In genomic region chr21:42654913-42655796, GRCh38 we compare ENCODE assay signal across 9 cellular contexts. TPM values are rescaled to one million over a fixed set of nuclear protein-coding genes. Genes with fewer than 3 reads are reported as not detected.
DNase-seq lines count a peak whose midpoint lies in the region; ATAC-seq and TF ChIP-seq lines count a peak whose summit lies in the region.
"Had no signal": no experiment of that assay in that cellular context is flagged by ENCODE, and none has a peak within 500 bp of the region (broad histone marks: within the 10 kb centered on the region; RNA-seq: fewer than 3 reads in every experiment).

No MANE protein-coding gene starts in this region.

- H3K27ac Mint-ChIP-seq in central memory CD8-positive, alpha-beta T cell (ENCODE audit: low read depth), result no peak overlapping the region
- H3K27ac Mint-ChIP-seq in naive thymus-derived CD4-positive, alpha-beta T cell, result peak overlapping the region in 8 of 9 donors; percentile 29 to 93 (median 77)

- no peaks in the 10 kb centered on the region for H3K36me3 ChIP-seq in heart right ventricle
- H3K36me3 ChIP-seq in naive thymus-derived CD4-positive, alpha-beta T cell (ENCODE audit: control insufficient read depth in 2 of 3, insufficient read depth in 3 of 3, low read length in 3 of 3), result no peaks in the 10 kb centered on the region

- ATAC-seq in heart right ventricle (no peak), Right ventricle myocardium inferior (no peak), GM19035 (IDR thresholded peaks at IDR 0.05; ENCODE audit: unreplicated experiment) (no peak), HG03457 (IDR thresholded peaks at IDR 0.05; ENCODE audit: unreplicated experiment) (no peak), HG03571 (IDR thresholded peaks at IDR 0.05; ENCODE audit: unreplicated experiment) (no peak)
- ATAC-seq in central memory CD8-positive, alpha-beta T cell (replicated peaks; ENCODE audit: extremely low read depth, poor library complexity, severe bottlenecking), result no peak
- no peak for ATAC-seq in naive thymus-derived CD4-positive, alpha-beta T cell

- H3K4me3 Mint-ChIP-seq in central memory CD8-positive, alpha-beta T cell, result peak overlapping the region; percentile 45
- peak overlapping the region; percentile 62 to 93 (median 87) for H3K4me3 Mint-ChIP-seq in naive thymus-derived CD4-positive, alpha-beta T cell

- H3K36me3 Mint-ChIP-seq in central memory CD8-positive, alpha-beta T cell (ENCODE audit: insufficient read depth), result peaks cover 2% of the 10 kb centered on the region
- no peaks in the 10 kb centered on the region for H3K36me3 Mint-ChIP-seq in naive thymus-derived CD4-positive, alpha-beta T cell

- peak overlapping the region in 9 of 10 donors; percentile 61 to 74 (median 68) for H3K4me3 ChIP-seq in heart right ventricle
- peak overlapping the region; percentile 61 for H3K4me3 ChIP-seq in naive thymus-derived CD4-positive, alpha-beta T cell (ENCODE audit: low read length)

- no peak overlapping the region for H3K27ac ChIP-seq in heart right ventricle
- peak overlapping the region; percentile 67 for H3K27ac ChIP-seq in naive thymus-derived CD4-positive, alpha-beta T cell (ENCODE audit: low read depth, low read length)
- H3K27ac ChIP-seq: KMS-11 had no signal

- CTCF ChIA-PET in naive thymus-derived CD4-positive, alpha-beta T cell (lab: Charles Lee), result interaction anchor here (0.6 to 1.2 kb wide), 3 partner anchors 91 to 163 kb away, joined by 3 to 4 read pairs (median 3); no protein-coding TSS in a partner anchor

- no peak for TF ChIP-seq CTCF in heart right ventricle (IDR thresholded peaks at IDR 0.05)

- H3K4me1 ChIP-seq in heart right ventricle, result peaks cover 0 to 39% (median 27%) of the 10 kb centered on the region in 9 donors
- peaks cover 0 to 15% of the 10 kb centered on the region in 2 donors for H3K4me1 ChIP-seq in naive thymus-derived CD4-positive, alpha-beta T cell (ENCODE audit: control insufficient read depth in 2 of 2, insufficient read depth in 2 of 2, low read length in 2 of 2)

- H3K9me3 Mint-ChIP-seq in central memory CD8-positive, alpha-beta T cell, result no peaks in the 10 kb centered on the region
- no peaks in the 10 kb centered on the region for H3K9me3 Mint-ChIP-seq in naive thymus-derived CD4-positive, alpha-beta T cell

- peaks cover 66% of the 10 kb centered on the region for H3K27me3 Mint-ChIP-seq in central memory CD8-positive, alpha-beta T cell
- peaks cover 0 to 47% (median 0%) of the 10 kb centered on the region in 5 donors for H3K27me3 Mint-ChIP-seq in naive thymus-derived CD4-positive, alpha-beta T cell

- DNase-seq in heart right ventricle, result no peak
- no peak for DNase-seq in Right ventricle myocardium inferior (ENCODE audit: missing footprints)
- no peak for DNase-seq in central memory CD8-positive, alpha-beta T cell (ENCODE audit: low spot score in 2 of 2)
- peak in 4 of 9 donors; percentile 29 to 42 (median 36) for DNase-seq in naive thymus-derived CD4-positive, alpha-beta T cell
- no peak for DNase-seq in stimulated activated CD4-positive, alpha-beta T cell treated with anti-CD3 and anti-CD28 coated beads, Interleukin-2, amount 100 ng/mL, for 24 hours

- no peaks in the 10 kb centered on the region for H3K9me3 ChIP-seq in heart right ventricle
- H3K9me3 ChIP-seq in naive thymus-derived CD4-positive, alpha-beta T cell (ENCODE audit: control insufficient read depth in 2 of 3, low read length in 3 of 3), result no peaks in the 10 kb centered on the region

- H3K27me3 ChIP-seq in heart right ventricle, result peaks cover 0 to 57% (median 38%) of the 10 kb centered on the region in 7 donors
- peaks cover 0 to 4% of the 10 kb centered on the region in 2 donors for H3K27me3 ChIP-seq in naive thymus-derived CD4-positive, alpha-beta T cell (ENCODE audit: control insufficient read depth in 2 of 2, insufficient read depth in 2 of 2, low read length in 2 of 2)

- H3K4me1 Mint-ChIP-seq in central memory CD8-positive, alpha-beta T cell, result peaks cover 16% of the 10 kb centered on the region
- H3K4me1 Mint-ChIP-seq in naive thymus-derived CD4-positive, alpha-beta T cell, result peaks cover 19 to 34% (median 30%) of the 10 kb centered on the region in 7 donors

- WGBS in heart right ventricle, 2 donors, result 58 to 68% methylated on average over 18 of the region's 18 CpGs

- POLR2A ChIA-PET in naive thymus-derived CD4-positive, alpha-beta T cell (lab: Charles Lee), result interaction anchor here (0.6 to 2.3 kb wide), 12 partner anchors 10 to 796 kb away, joined by 3 to 11 read pairs (median 3); no protein-coding TSS in a partner anchor

- intact Hi-C loops in heart right ventricle (cut with DNase I) (loop anchor here (2.0 to 10.0 kb wide), 7 partner anchors 16 to 164 kb away; no protein-coding TSS in a partner anchor), Right ventricle myocardium inferior (cut with DNase I) (loop anchor here (10.0 kb wide), 1 partner anchor 90 kb away; no protein-coding TSS in a partner anchor)
- intact Hi-C loops in naive thymus-derived CD4-positive, alpha-beta T cell (cut with micrococcal nuclease), result loop anchor here (1.0 to 5.0 kb wide), 6 partner anchors 30 to 178 kb away; no protein-coding TSS in a partner anchor

RNA-seq across cellular contexts. Expression of gene PDE9A, which starts 1.7 kb away (rescaled TPM):
- 1 to 10 TPM; 1.2 to 5.0 (median 1.9) TPM for total RNA-seq in heart right ventricle
- 1 to 10 TPM; 4.3 to 7.0 TPM for polyA plus RNA-seq in heart right ventricle
- 3.4 TPM for total RNA-seq in Right ventricle myocardium inferior
- 10 to 100 TPM; 14.1 to 18.4 (median 15.1) TPM for total RNA-seq in naive thymus-derived CD4-positive, alpha-beta T cell
- 1 to 10 TPM; 5.9 to 7.9 TPM for polyA plus RNA-seq in naive thymus-derived CD4-positive, alpha-beta T cell
